Comparison of ENCODE assay signal across 22 cellular contexts in genomic region chr3:122902326-122902725, GRCh38.
A peak's percentile ranks its signal among the peaks of the same experiment; 100 is the strongest.
DNase-seq lines count a peak whose midpoint lies in the region; ATAC-seq and TF ChIP-seq lines count a peak whose summit lies in the region.
"Had no signal": no experiment of that assay in that cellular context is flagged by ENCODE, and none has a peak within 500 bp of the region (broad histone marks: within the 10 kb centered on the region; RNA-seq: fewer than 3 reads in every experiment).

No MANE protein-coding gene starts in this region.

- CTCF ChIA-PET in HCT116 (lab: Charles Lee), result no interaction called here

- DNase-seq in HCT116 (ENCODE audit: low read depth, low spot score) (no peak), RPMI7951 (ENCODE audit: low read depth) (peak; percentile 62), epithelial cell of esophagus (ENCODE audit: low read depth) (peak; percentile 77), trophoblast cell (peak; percentile 47 to 60), NCI-H2081 treated with DMSO at 0.1 percent for 48 hours (lab: John Stamatoyannopoulos, UW) (no peak), MV-4-11 (lab: John Stamatoyannopoulos, UW) (no peak)
- DNase-seq: activated CD4-positive, alpha-beta T cell treated with anti-CD3 and anti-CD28 coated beads for 4 hours; activated gamma-delta T cell treated with Interleukin-2 at 50 U/mL for 16 hours; activated T-cell treated with anti-CD3 and anti-CD28 coated beads, Interleukin-2, amount 50 U/mL, for 24 hours; CD4-positive, alpha-beta T cell; DMS 273 treated with DMSO at 0.1 percent for 48 hours; GDM1; glutamatergic neuron; left cardiac atrium; NCI-H1092; NCI-H1930; T-helper 1 cell; transverse colon had no signal

- no peak overlapping the region for H4K8ac ChIP-seq in trophoblast cell (ENCODE audit: low read depth, low read length)

- H3K27me3 ChIP-seq in HCT116 (ENCODE audit: insufficient read depth, low read length), result no peaks in the 10 kb centered on the region
- no peaks in the 10 kb centered on the region for H3K27me3 ChIP-seq in trophoblast cell (ENCODE audit: insufficient read depth, low read length)
- H3K27me3 ChIP-seq: transverse colon had no signal

- no CpG with 5 or more reads among the region's 2 CpGs for WGBS in trophoblast cell (ENCODE audit: extremely low coverage, insufficient coverage, insufficient read length)

- no TSS peak for BruUV-seq in HCT116 (replicated peaks; lab: Mats Ljungman, UMichigan)

- H3K23ac ChIP-seq in trophoblast cell (ENCODE audit: low read length), result no peak overlapping the region

- H2AFZ ChIP-seq in HCT116 (ENCODE audit: low read depth, low read length, poor library complexity, severe bottlenecking) (no peak overlapping the region), trophoblast cell (ENCODE audit: insufficient read depth, low read length, poor library complexity) (no peak overlapping the region)

- H4K20me1 ChIP-seq in HCT116 (ENCODE audit: insufficient read depth), result no peaks in the 10 kb centered on the region

- H3K9me3 ChIP-seq in HCT116 (ENCODE audit: control insufficient read depth in 1 of 2, insufficient read depth in 1 of 2, low read depth in 1 of 2, low read length in 2 of 2) (peaks cover 0 to 5% of the 10 kb centered on the region in 2 experiments; a peak in 1 of 4 replicates), trophoblast cell (ENCODE audit: insufficient read depth, low read depth, low read length) (no peaks in the 10 kb centered on the region)
- H3K9me3 ChIP-seq: prostate gland, transverse colon had no signal

- H3K36me3 ChIP-seq in HCT116 (ENCODE audit: control insufficient read depth in 1 of 2, insufficient read depth in 2 of 2, low read length in 2 of 2), result no peaks in the 10 kb centered on the region
- H3K36me3 ChIP-seq in trophoblast cell (ENCODE audit: control insufficient read depth in 1 of 2, insufficient read depth in 2 of 2, low read length in 2 of 2), result no peaks in the 10 kb centered on the region
- H3K36me3 ChIP-seq: prostate gland, transverse colon had no signal

- H3K18ac ChIP-seq in trophoblast cell (ENCODE audit: low read length), result no peak overlapping the region

- H3K4me1 ChIP-seq in HCT116 (ENCODE audit: control insufficient read depth in 1 of 2, insufficient read depth in 2 of 2, low read length in 2 of 2) (no peaks in the 10 kb centered on the region), trophoblast cell (ENCODE audit: control insufficient read depth in 1 of 2, insufficient read depth in 2 of 2, low read length in 2 of 2) (no peaks in the 10 kb centered on the region)
- H3K4me1 ChIP-seq: prostate gland, transverse colon had no signal

- no peak overlapping the region for H2BK5ac ChIP-seq in trophoblast cell (ENCODE audit: low read depth, low read length, poor library complexity)

- no peak for TF ChIP-seq POLR2A in HCT116 (IDR thresholded peaks at IDR 0.05; ENCODE audit: borderline replicate concordance, extremely low read depth, insufficient read depth, insufficient read length)

- no peak overlapping the region for H3K14ac ChIP-seq in trophoblast cell (ENCODE audit: low read length)

- ATAC-seq in HCT116, result 0 out of 2 replicates have a peak, but pooled peaks have one; percentile 49
- no peak for ATAC-seq in HG02642 (IDR thresholded peaks at IDR 0.05; ENCODE audit: poor library complexity, unreplicated experiment)
- ATAC-seq: left cardiac atrium had no signal

- TF ChIP-seq CTCF in HCT116 (IDR thresholded peaks at IDR 0.05 in 2 of 3, conservative IDR thresholded peaks at IDR 0.05 in 1 of 3; ENCODE audit: borderline replicate concordance in 1 of 3, insufficient read depth in 1 of 3, low read depth in 2 of 3, low read length in 2 of 3) (no peak), epithelial cell of esophagus (IDR thresholded peaks at IDR 0.05; ENCODE audit: insufficient read depth, low read depth, low read length, missing control alignments) (no peak)

- H3K27ac ChIP-seq in HCT116 (ENCODE audit: low read depth, low read length) (no peak overlapping the region), trophoblast cell (ENCODE audit: low read depth, low read length) (no peak overlapping the region)
- H3K27ac ChIP-seq: coronary artery, HL-60, prostate gland, transverse colon had no signal

- no peak overlapping the region for H2AK5ac ChIP-seq in trophoblast cell (ENCODE audit: low read length)

- no peak overlapping the region for H4K91ac ChIP-seq in trophoblast cell (ENCODE audit: low read depth, low read length)

- H3K4me2 ChIP-seq in HCT116 (ENCODE audit: low read length) (no peak overlapping the region), trophoblast cell (ENCODE audit: low read length) (no peak overlapping the region)

- intact Hi-C loops in HCT116 (cut with micrococcal nuclease), result no loop called here

- H3K4me3 ChIP-seq in HCT116 (replicated peaks in 1 of 2; ENCODE audit: low read depth in 1 of 2, low read length in 2 of 2) (no peak overlapping the region), epithelial cell of esophagus (ENCODE audit: low read length) (no peak overlapping the region), trophoblast cell (ENCODE audit: low read depth, low read length) (no peak overlapping the region)
- H3K4me3 ChIP-seq: coronary artery, prostate gland, transverse colon had no signal

- POLR2A ChIA-PET in HCT116 (lab: Charles Lee), result no interaction called here

- H3K9ac ChIP-seq in HCT116 (ENCODE audit: low read length) (no peak overlapping the region), trophoblast cell (ENCODE audit: low read length) (no peak overlapping the region)

- H3K4ac ChIP-seq in trophoblast cell (ENCODE audit: low read depth, low read length), result no peak overlapping the region

- H2BK120ac ChIP-seq in trophoblast cell (ENCODE audit: insufficient read depth, low read length, poor library complexity), result no peak overlapping the region

- H3K79me1 ChIP-seq in trophoblast cell (ENCODE audit: low read length), result no peaks in the 10 kb centered on the region

- no peak for TF ChIP-seq RAD21 in HCT116 (IDR thresholded peaks at IDR 0.05; ENCODE audit: low read depth)

- H2BK12ac ChIP-seq in trophoblast cell (ENCODE audit: low read length), result no peak overlapping the region

- H3K79me2 ChIP-seq in HCT116 (ENCODE audit: insufficient read depth, low read length) (no peaks in the 10 kb centered on the region), trophoblast cell (ENCODE audit: control insufficient read depth, insufficient read depth, low read length, poor library complexity) (no peaks in the 10 kb centered on the region)

- RAD21 ChIA-PET in HCT116 (lab: Charles Lee; ENCODE audit: low non-redundant PET in 1 of 2, low total read pairs in 2 of 2, uncharacterized antibody in 2 of 2, unreplicated experiment in 2 of 2), result no interaction called here

- H4K12ac ChIP-seq in trophoblast cell (ENCODE audit: low read depth, low read length), result no peak overlapping the region

- no peaks in the 10 kb centered on the region for H3K9me2 ChIP-seq in HCT116 (ENCODE audit: insufficient read depth)

TF ChIP-seq in HCT116, 20 proteins besides CTCF, POLR2A, EP300 and RAD21 (continues in another document):
- no peak for TF ChIP-seq ATF3 (IDR thresholded peaks at IDR 0.05)
- no peak for TF ChIP-seq ZNF274 (IDR thresholded peaks at IDR 0.05; ENCODE audit: low read depth, low read length)
- TF ChIP-seq, protein P1, sequence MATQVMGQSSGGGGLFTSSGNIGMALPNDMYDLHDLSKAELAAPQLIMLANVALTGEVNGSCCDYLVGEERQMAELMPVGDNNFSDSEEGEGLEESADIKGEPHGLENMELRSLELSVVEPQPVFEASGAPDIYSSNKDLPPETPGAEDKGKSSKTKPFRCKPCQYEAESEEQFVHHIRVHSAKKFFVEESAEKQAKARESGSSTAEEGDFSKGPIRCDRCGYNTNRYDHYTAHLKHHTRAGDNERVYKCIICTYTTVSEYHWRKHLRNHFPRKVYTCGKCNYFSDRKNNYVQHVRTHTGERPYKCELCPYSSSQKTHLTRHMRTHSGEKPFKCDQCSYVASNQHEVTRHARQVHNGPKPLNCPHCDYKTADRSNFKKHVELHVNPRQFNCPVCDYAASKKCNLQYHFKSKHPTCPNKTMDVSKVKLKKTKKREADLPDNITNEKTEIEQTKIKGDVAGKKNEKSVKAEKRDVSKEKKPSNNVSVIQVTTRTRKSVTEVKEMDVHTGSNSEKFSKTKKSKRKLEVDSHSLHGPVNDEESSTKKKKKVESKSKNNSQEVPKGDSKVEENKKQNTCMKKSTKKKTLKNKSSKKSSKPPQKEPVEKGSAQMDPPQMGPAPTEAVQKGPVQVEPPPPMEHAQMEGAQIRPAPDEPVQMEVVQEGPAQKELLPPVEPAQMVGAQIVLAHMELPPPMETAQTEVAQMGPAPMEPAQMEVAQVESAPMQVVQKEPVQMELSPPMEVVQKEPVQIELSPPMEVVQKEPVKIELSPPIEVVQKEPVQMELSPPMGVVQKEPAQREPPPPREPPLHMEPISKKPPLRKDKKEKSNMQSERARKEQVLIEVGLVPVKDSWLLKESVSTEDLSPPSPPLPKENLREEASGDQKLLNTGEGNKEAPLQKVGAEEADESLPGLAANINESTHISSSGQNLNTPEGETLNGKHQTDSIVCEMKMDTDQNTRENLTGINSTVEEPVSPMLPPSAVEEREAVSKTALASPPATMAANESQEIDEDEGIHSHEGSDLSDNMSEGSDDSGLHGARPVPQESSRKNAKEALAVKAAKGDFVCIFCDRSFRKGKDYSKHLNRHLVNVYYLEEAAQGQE (IDR thresholded peaks at IDR 0.05; ENCODE audit: low read depth), result no peak
- TF ChIP-seq CEBPB (IDR thresholded peaks at IDR 0.05; ENCODE audit: low read depth), result no peak
- TF ChIP-seq POLR2AphosphoS5 (IDR thresholded peaks at IDR 0.05; ENCODE audit: low read depth, low read length), result no peak
- no peak for TF ChIP-seq CBX3 (IDR thresholded peaks at IDR 0.05; ENCODE audit: low read depth)
- TF ChIP-seq ZFX (IDR thresholded peaks at IDR 0.05), result no peak
- no peak for TF ChIP-seq FOSL1 (IDR thresholded peaks at IDR 0.05; ENCODE audit: low read depth)
- TF ChIP-seq JUND (IDR thresholded peaks at IDR 0.05), result no peak
- no peak for TF ChIP-seq TCF7L2 (IDR thresholded peaks at IDR 0.05; ENCODE audit: borderline replicate concordance, extremely low read depth, insufficient read depth, insufficient read length)
- TF ChIP-seq SP1 (IDR thresholded peaks at IDR 0.05; ENCODE audit: low read depth), result no peak
- no peak for TF ChIP-seq SIN3A (IDR thresholded peaks at IDR 0.05; ENCODE audit: low read depth)
- no peak for TF ChIP-seq ELF1 (IDR thresholded peaks at IDR 0.05; ENCODE audit: borderline replicate concordance, low read depth)
- no peak for TF ChIP-seq MAX (IDR thresholded peaks at IDR 0.05)

Comparison
In these comparisons a context has a peak if more than half of its experiments do, and no peak if none do; other contexts are left out.
1. DNase-seq: peak in RPMI7951 (single experiment), epithelial cell of esophagus (single experiment) and trophoblast cell (2 of 2); none in HCT116 (single experiment), NCI-H2081 treated with DMSO at 0.1 percent for 48 hours (single experiment) and MV-4-11 (single experiment).